ENCODE assay signal across 9 cellular contexts in genomic region chr22:35377735-35378134, GRCh38. TPM values are rescaled to one million over a fixed set of nuclear protein-coding genes. Genes with fewer than 3 reads are reported as not detected.
A peak's percentile ranks its signal among the peaks of the same experiment; 100 is the strongest.
DNase-seq lines count a peak whose midpoint lies in the region; ATAC-seq and TF ChIP-seq lines count a peak whose summit lies in the region.
"Had no signal": no experiment of that assay in that cellular context is flagged by ENCODE, and none has a peak within 500 bp of the region (broad histone marks: within the 10 kb centered on the region; RNA-seq: fewer than 3 reads in every experiment).

No MANE protein-coding gene starts in this region.

- H3K27ac Mint-ChIP-seq in stimulated activated naive CD8-positive, alpha-beta T cell treated with anti-CD3 and anti-CD28 coated beads, Interleukin-15, Interleukin-2, amounts not matched to agents 100 ng/mL and 50 ng/mL, for 24 hours: no peak overlapping the region
- peak overlapping the region in 1 of 2 donors; percentile 72 for H3K27ac Mint-ChIP-seq in natural killer cell

- H3K27ac ChIP-seq in caudate nucleus (ENCODE audit: low read depth, low read length): peak overlapping the region; percentile 83

- H3K9me3 Mint-ChIP-seq in stimulated activated naive CD8-positive, alpha-beta T cell treated with anti-CD3 and anti-CD28 coated beads, Interleukin-15, Interleukin-2, amounts not matched to agents 100 ng/mL and 50 ng/mL, for 24 hours: no peaks in the 10 kb centered on the region
- no peaks in the 10 kb centered on the region for H3K9me3 Mint-ChIP-seq in natural killer cell

- H3K4me1 Mint-ChIP-seq in stimulated activated naive CD8-positive, alpha-beta T cell treated with anti-CD3 and anti-CD28 coated beads, Interleukin-15, Interleukin-2, amounts not matched to agents 100 ng/mL and 50 ng/mL, for 24 hours (ENCODE audit: low read depth): peaks cover 26% of the 10 kb centered on the region
- peaks cover 25 to 34% of the 10 kb centered on the region in 2 donors for H3K4me1 Mint-ChIP-seq in natural killer cell

- intact Hi-C loops in natural killer cell (cut with micrococcal nuclease): no loop called here

- no peaks in the 10 kb centered on the region for H3K36me3 Mint-ChIP-seq in stimulated activated naive CD8-positive, alpha-beta T cell treated with anti-CD3 and anti-CD28 coated beads, Interleukin-15, Interleukin-2, amounts not matched to agents 100 ng/mL and 50 ng/mL, for 24 hours (ENCODE audit: low read depth)
- H3K36me3 Mint-ChIP-seq in natural killer cell: no peaks in the 10 kb centered on the region

- TF ChIP-seq CTCF in natural killer cell (IDR thresholded peaks at IDR 0.05): no peak

- peaks cover 17% of the 10 kb centered on the region for H3K27me3 Mint-ChIP-seq in stimulated activated naive CD8-positive, alpha-beta T cell treated with anti-CD3 and anti-CD28 coated beads, Interleukin-15, Interleukin-2, amounts not matched to agents 100 ng/mL and 50 ng/mL, for 24 hours
- no peaks in the 10 kb centered on the region for H3K27me3 Mint-ChIP-seq in natural killer cell (ENCODE audit: low read depth in 2 of 2)

- no peak for ATAC-seq in stimulated activated naive CD8-positive, alpha-beta T cell treated with anti-CD3 and anti-CD28 coated beads, Interleukin-15, Interleukin-2, amounts not matched to agents 100 U/mL and 50 U/mL, for 24 hours
- ATAC-seq in natural killer cell: no peak

- peak overlapping the region; percentile 6 for H3K4me3 Mint-ChIP-seq in stimulated activated naive CD8-positive, alpha-beta T cell treated with anti-CD3 and anti-CD28 coated beads, Interleukin-15, Interleukin-2, amounts not matched to agents 100 ng/mL and 50 ng/mL, for 24 hours
- peak overlapping the region; percentile 45 for H3K4me3 Mint-ChIP-seq in natural killer cell

- no peak for DNase-seq in stimulated activated naive CD8-positive, alpha-beta T cell treated with anti-CD3 and anti-CD28 coated beads, Interleukin-15, Interleukin-2, amounts not matched to agents 100 U/mL and 50 U/mL, for 24 hours
- DNase-seq in caudate nucleus (lab: John Stamatoyannopoulos, UW): no peak
- DNase-seq in natural killer cell: no peak
- no peak for DNase-seq in kidney glomerular epithelial cell (lab: John Stamatoyannopoulos, UW)
- no peak for DNase-seq in stimulated activated CD4-positive, alpha-beta T cell treated with anti-CD3 and anti-CD28 coated beads, Interleukin-1b, Interleukin-23, amount 100 ng/mL, for 48 hours
- no peak for DNase-seq in stimulated activated CD4-positive, alpha-beta T cell treated with anti-CD3 and anti-CD28 coated beads, Interleukin-12 subunit alpha, Interleukin-12 subunit beta, amount 100 ng/mL, for 4 hours
- DNase-seq in HuH-7.5 (ENCODE audit: low spot score): no peak
- DNase-seq: NCI-H526 treated with DMSO at 0.1 percent for 48 hours had no signal

RNA-seq across cellular contexts. Expression of gene HMOX1, which starts 3.2 kb away (rescaled TPM):
- 10 to 100 TPM in 2 of 3 donors, 1 to 10 TPM in 1; 7.5 to 61.6 (median 15.9) TPM for total RNA-seq in natural killer cell

RNA-seq across cellular contexts. Expression of gene MCM5, which starts 22.2 kb away (rescaled TPM):
- 10 to 100 TPM; 59.3 to 73.8 (median 61.5) TPM for total RNA-seq in natural killer cell
